In the genomic region with DNA sequence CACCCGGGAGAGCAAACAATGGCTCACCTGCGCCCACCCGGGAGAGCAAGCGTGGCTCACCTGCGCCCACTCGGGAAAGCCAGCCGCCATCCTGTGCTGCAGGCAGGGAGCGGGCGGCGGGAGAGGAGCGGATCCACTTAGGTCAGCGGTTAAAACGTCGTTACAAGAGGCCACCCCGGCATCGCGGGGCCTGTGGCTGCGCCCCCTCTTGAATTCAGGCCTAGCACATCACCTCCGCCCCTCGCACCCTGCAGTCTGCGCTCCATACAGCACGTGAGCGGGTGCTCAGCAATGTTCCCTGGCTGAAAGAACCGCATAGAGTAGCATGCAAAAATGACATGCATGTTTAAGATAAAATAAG, we compare ENCODE assay signal across 8 cellular contexts. TPM values are rescaled to one million over a fixed set of nuclear protein-coding genes. Genes with fewer than 3 reads are reported as not detected.
DNase-seq lines count a peak whose midpoint lies in the region; ATAC-seq lines count a peak whose summit lies in the region.

No MANE protein-coding gene starts in this region.

- intact Hi-C loops in activated T-helper 1 cell treated with anti-CD3 and anti-CD28 coated beads, Interleukin-12 subunit alpha, Interleukin-12 subunit beta, Interleukin-2, Interleukin-4 antibody, amounts not matched to agents 30 ng/mL and 10 ng/mL and 1 ng/mL, durations not matched to agents 14 hours and 24 hours and 36 hours (cut with micrococcal nuclease): loop anchor here (1.0 kb wide), 2 partner anchors 145 to 673 kb away; no protein-coding TSS in a partner anchor
- intact Hi-C loops in Right ventricle myocardium superior (cut with DNase I): no loop called here

- peak overlapping the region; percentile 92 for H3K4me3 Mint-ChIP-seq in activated T-helper 1 cell treated with anti-CD3 and anti-CD28 coated beads, Interleukin-12 subunit alpha, Interleukin-12 subunit beta, Interleukin-2, Interleukin-4 antibody, amounts not matched to agents 30 ng/mL and 10 ng/mL and 1 ng/mL, durations not matched to agents 14 hours and 24 hours and 36 hours

- peak; percentile 51 for ATAC-seq in Right ventricle myocardium superior (ENCODE audit: poor library complexity)
- ATAC-seq in HG02763 (IDR thresholded peaks at IDR 0.05; ENCODE audit: unreplicated experiment): no peak

- peaks cover 18% of the 10 kb centered on the region for H3K27me3 Mint-ChIP-seq in activated T-helper 1 cell treated with anti-CD3 and anti-CD28 coated beads, Interleukin-12 subunit alpha, Interleukin-12 subunit beta, Interleukin-2, Interleukin-4 antibody, amounts not matched to agents 30 ng/mL and 10 ng/mL and 1 ng/mL, durations not matched to agents 14 hours and 24 hours and 36 hours (ENCODE audit: insufficient read depth)

- H3K4me1 Mint-ChIP-seq in activated T-helper 1 cell treated with anti-CD3 and anti-CD28 coated beads, Interleukin-12 subunit alpha, Interleukin-12 subunit beta, Interleukin-2, Interleukin-4 antibody, amounts not matched to agents 30 ng/mL and 10 ng/mL and 1 ng/mL, durations not matched to agents 14 hours and 24 hours and 36 hours (ENCODE audit: low read depth): peaks cover 36% of the 10 kb centered on the region

- H3K4me3 ChIP-seq in skeletal muscle cell (ENCODE audit: low read depth, low read length): peak overlapping the region; percentile 73

- H3K36me3 Mint-ChIP-seq in activated T-helper 1 cell treated with anti-CD3 and anti-CD28 coated beads, Interleukin-12 subunit alpha, Interleukin-12 subunit beta, Interleukin-2, Interleukin-4 antibody, amounts not matched to agents 30 ng/mL and 10 ng/mL and 1 ng/mL, durations not matched to agents 14 hours and 24 hours and 36 hours (ENCODE audit: low read depth): peaks cover 16% of the 10 kb centered on the region

- peak overlapping the region; percentile 83 for H3K27ac Mint-ChIP-seq in activated T-helper 1 cell treated with anti-CD3 and anti-CD28 coated beads, Interleukin-12 subunit alpha, Interleukin-12 subunit beta, Interleukin-2, Interleukin-4 antibody, amounts not matched to agents 30 ng/mL and 10 ng/mL and 1 ng/mL, durations not matched to agents 14 hours and 24 hours and 36 hours

- DNase-seq in DMS53 (lab: John Stamatoyannopoulos, UW): peak; percentile 71
- no peak for DNase-seq in DMS53 treated with DMSO at 0.1 percent for 48 hours (lab: John Stamatoyannopoulos, UW; ENCODE audit: unreplicated experiment)
- peak; percentile 30 for DNase-seq in HuH-7 (ENCODE audit: low spot score)
- no peak for DNase-seq in activated T-helper 1 cell treated with anti-CD3 and anti-CD28 coated beads, Interleukin-12 subunit alpha, Interleukin-12 subunit beta, Interleukin-2, Interleukin-4 antibody, amounts not matched to agents 30 ng/mL and 10 ng/mL and 1 ng/mL, durations not matched to agents 14 hours and 24 hours and 36 hours (ENCODE audit: low spot score)
- DNase-seq in Right ventricle myocardium superior: peak; percentile 47
- DNase-seq in skeletal muscle cell (ENCODE audit: low read depth): no peak
- no peak for DNase-seq in middle frontal gyrus (ENCODE audit: extremely low spot score, low spot score)

- H3K9me3 Mint-ChIP-seq in activated T-helper 1 cell treated with anti-CD3 and anti-CD28 coated beads, Interleukin-12 subunit alpha, Interleukin-12 subunit beta, Interleukin-2, Interleukin-4 antibody, amounts not matched to agents 30 ng/mL and 10 ng/mL and 1 ng/mL, durations not matched to agents 14 hours and 24 hours and 36 hours: no peaks in the 10 kb centered on the region

RNA-seq across cellular contexts. Expression of gene FIGNL1, which starts 0.5 kb away (rescaled TPM):
- 41.6 and 45.4 TPM in 2 replicates for total RNA-seq in activated T-helper 1 cell treated with anti-CD3 and anti-CD28 coated beads, Interleukin-12 subunit alpha, Interleukin-12 subunit beta, Interleukin-2, Interleukin-4 antibody, amounts not matched to agents 30 ng/mL and 10 ng/mL and 1 ng/mL, durations not matched to agents 14 hours and 24 hours and 36 hours
- total RNA-seq in Right ventricle myocardium superior: 3.4 TPM

Comparison
In these comparisons a context has a peak if more than half of its experiments do, and no peak if none do; other contexts are left out.
1. DNase-seq: peak in DMS53 (single experiment), HuH-7 (single experiment) and Right ventricle myocardium superior (single experiment); none in DMS53 treated with DMSO at 0.1 percent for 48 hours (single experiment), activated T-helper 1 cell treated with anti-CD3 and anti-CD28 coated beads, Interleukin-12 subunit alpha, Interleukin-12 subunit beta, Interleukin-2, Interleukin-4 antibody, amounts not matched to agents 30 ng/mL and 10 ng/mL and 1 ng/mL, durations not matched to agents 14 hours and 24 hours and 36 hours (single experiment), skeletal muscle cell (single experiment) and middle frontal gyrus (single experiment).